Comparison of ENCODE assay signal across 8 cellular contexts in genomic region chr4:128810871-128811570, GRCh38. TPM values are rescaled to one million over a fixed set of nuclear protein-coding genes. Genes with fewer than 3 reads are reported as not detected.
DNase-seq lines count a peak whose midpoint lies in the region; ATAC-seq and TF ChIP-seq lines count a peak whose summit lies in the region.

No MANE protein-coding gene starts in this region.

- no peak for TF ChIP-seq CTCF in natural killer cell (IDR thresholded peaks at IDR 0.05)

- WGBS in GM23248 (ENCODE audit: low coverage in 1 of 2, low lambda C conversion rate in 2 of 2, missing lambda C conversion rate in 2 of 2), 2 experiments: 2% methylated on average over 35 to 38 of the region's 50 CpGs

- H3K4me2 ChIP-seq in GM23248 (ENCODE audit: unreplicated experiment) (peak overlapping the region; percentile 75), Karpas-422 (ENCODE audit: low read depth, low read length, poor library complexity, severe bottlenecking) (peak overlapping the region; percentile 90)

- H3K9me2 ChIP-seq in GM23248 (ENCODE audit: insufficient read depth) (no peaks in the 10 kb centered on the region), Karpas-422 (replicated peaks; ENCODE audit: insufficient read depth, low read length) (no peaks in the 10 kb centered on the region)

- H3K9me3 ChIP-seq in GM23248 (ENCODE audit: low read depth) (no peaks in the 10 kb centered on the region), Karpas-422 (ENCODE audit: low read length) (no peaks in the 10 kb centered on the region)

- peak overlapping the region; percentile 99 for H3K27ac Mint-ChIP-seq in activated T-helper 2 cell treated with anti-CD3 and anti-CD28 coated beads, Interferon-gamma antibody, Interleukin-2, Interleukin-4, amounts not matched to agents 10 μg/mL and 5 μg/mL and 100 μg/mL, durations not matched to agents 14 hours and 24 hours and 36 hours
- peak overlapping the region; percentile 90 to 95 for H3K27ac Mint-ChIP-seq in natural killer cell

- peaks cover 19% of the 10 kb centered on the region for H3F3A ChIP-seq in GM23248 (ENCODE audit: insufficient read depth)

- H3K4me1 Mint-ChIP-seq in activated T-helper 2 cell treated with anti-CD3 and anti-CD28 coated beads, Interferon-gamma antibody, Interleukin-2, Interleukin-4, amounts not matched to agents 10 μg/mL and 5 μg/mL and 100 μg/mL, durations not matched to agents 14 hours and 24 hours and 36 hours (ENCODE audit: low read depth): peaks cover 14% of the 10 kb centered on the region
- H3K4me1 Mint-ChIP-seq in natural killer cell: peaks cover 29 to 33% of the 10 kb centered on the region in 2 donors

- H3K4me1 ChIP-seq in GM23248 (ENCODE audit: insufficient read depth) (peaks cover 7% of the 10 kb centered on the region; the same call in 1 of the 2 replicates), Karpas-422 (ENCODE audit: low read length) (peaks cover 26% of the 10 kb centered on the region)

- H3K79me2 ChIP-seq in GM23248 (ENCODE audit: insufficient read depth): peaks cover 43% of the 10 kb centered on the region
- H3K79me2 ChIP-seq in Karpas-422 (ENCODE audit: low read length): peaks cover 45% of the 10 kb centered on the region

- H3K9ac ChIP-seq in GM23248 (peak overlapping the region; percentile 90), Karpas-422 (ENCODE audit: low read length) (peak overlapping the region; percentile 87)

- no peaks in the 10 kb centered on the region for H3K9me3 Mint-ChIP-seq in activated T-helper 2 cell treated with anti-CD3 and anti-CD28 coated beads, Interferon-gamma antibody, Interleukin-2, Interleukin-4, amounts not matched to agents 10 μg/mL and 5 μg/mL and 100 μg/mL, durations not matched to agents 14 hours and 24 hours and 36 hours
- no peaks in the 10 kb centered on the region for H3K9me3 Mint-ChIP-seq in natural killer cell

- H3K36me3 ChIP-seq in GM23248 (ENCODE audit: low read depth) (no peaks in the 10 kb centered on the region), Karpas-422 (ENCODE audit: insufficient read depth, low read length) (peaks cover 11% of the 10 kb centered on the region; the same call in 1 of the 2 replicates)

- peak; percentile 82 for DNase-seq in Daoy (ENCODE audit: low read depth)
- peak; percentile 84 for DNase-seq in GM23248
- DNase-seq in Karpas-422: peak; percentile 98
- peak; percentile 88 for DNase-seq in RPMI8226
- DNase-seq in activated T-helper 2 cell treated with anti-CD3 and anti-CD28 coated beads, Interferon-gamma antibody, Interleukin-2, Interleukin-4, amounts not matched to agents 10 μg/mL and 5 μg/mL and 100 μg/mL, durations not matched to agents 14 hours and 24 hours and 36 hours (ENCODE audit: low spot score): peak; percentile 81
- peak; percentile 84 for DNase-seq in fibroblast of peridontal ligament (ENCODE audit: extremely low read depth)
- peak; percentile 72 for DNase-seq in natural killer cell
- DNase-seq in stimulated activated naive CD4-positive, alpha-beta T cell (lab: John Stamatoyannopoulos, UW): peak; percentile 71 to 84 (median 76)

- no peaks in the 10 kb centered on the region for H3K36me3 Mint-ChIP-seq in activated T-helper 2 cell treated with anti-CD3 and anti-CD28 coated beads, Interferon-gamma antibody, Interleukin-2, Interleukin-4, amounts not matched to agents 10 μg/mL and 5 μg/mL and 100 μg/mL, durations not matched to agents 14 hours and 24 hours and 36 hours (ENCODE audit: low read depth)
- H3K36me3 Mint-ChIP-seq in natural killer cell: no peaks in the 10 kb centered on the region

- H3K27ac ChIP-seq in GM23248 (peak overlapping the region; percentile 89), Karpas-422 (ENCODE audit: low read length) (peak overlapping the region; percentile 100)

- H3K27me3 Mint-ChIP-seq in activated T-helper 2 cell treated with anti-CD3 and anti-CD28 coated beads, Interferon-gamma antibody, Interleukin-2, Interleukin-4, amounts not matched to agents 10 μg/mL and 5 μg/mL and 100 μg/mL, durations not matched to agents 14 hours and 24 hours and 36 hours (ENCODE audit: low read depth): no peaks in the 10 kb centered on the region
- H3K27me3 Mint-ChIP-seq in natural killer cell (ENCODE audit: low read depth in 2 of 2): no peaks in the 10 kb centered on the region

- peak overlapping the region; percentile 96 for H3K4me3 Mint-ChIP-seq in activated T-helper 2 cell treated with anti-CD3 and anti-CD28 coated beads, Interferon-gamma antibody, Interleukin-2, Interleukin-4, amounts not matched to agents 10 μg/mL and 5 μg/mL and 100 μg/mL, durations not matched to agents 14 hours and 24 hours and 36 hours (ENCODE audit: low read depth)
- H3K4me3 Mint-ChIP-seq in natural killer cell: peak overlapping the region; percentile 99

- H3K27me3 ChIP-seq in GM23248 (replicated peaks; ENCODE audit: insufficient read depth) (no peaks in the 10 kb centered on the region), Karpas-422 (ENCODE audit: low read length) (no peaks in the 10 kb centered on the region)

- peak; percentile 35 to 47 (median 41) for ATAC-seq in natural killer cell

- peak overlapping the region; percentile 84 for H3K4me3 ChIP-seq in GM23248
- H3K4me3 ChIP-seq in Karpas-422 (ENCODE audit: low read length): peak overlapping the region; percentile 96

- no peaks in the 10 kb centered on the region for H4K20me1 ChIP-seq in GM23248 (ENCODE audit: insufficient read depth)
- peaks cover 14% of the 10 kb centered on the region; the same call in 1 of the 2 replicates for H4K20me1 ChIP-seq in Karpas-422 (ENCODE audit: insufficient read depth, low read depth, low read length)

- in situ Hi-C loops in GM23248 (cut with MboI): no loop called here

- H2AFZ ChIP-seq in GM23248 (peak overlapping the region; percentile 72), Karpas-422 (ENCODE audit: low read length) (peak overlapping the region; percentile 19; the same call in 1 of the 2 replicates)

- intact Hi-C loops in activated T-helper 2 cell treated with anti-CD3 and anti-CD28 coated beads, Interferon-gamma antibody, Interleukin-2, Interleukin-4, amounts not matched to agents 10 μg/mL and 5 μg/mL and 100 μg/mL, durations not matched to agents 14 hours and 24 hours and 36 hours (cut with micrococcal nuclease): loop anchor here (1.0 to 2.0 kb wide), 3 partner anchors 52 to 930 kb away; partner anchors contain the start of gene PLK4
- intact Hi-C loops in natural killer cell (cut with micrococcal nuclease): no loop called here

RNA-seq across cellular contexts. Expression of gene JADE1, which starts 1.5 kb away (rescaled TPM):
- total RNA-seq in Daoy (2014; rRNA removed; shearing (Covaris generic)): 5.9 and 6.1 TPM in 2 replicates
- total RNA-seq in GM23248 (2014; rRNA removed; shearing (Covaris generic)): 35.9 and 37.6 TPM in 2 replicates
- 32.1 and 32.8 TPM in 2 replicates for polyA plus RNA-seq in GM23248 (2016; fragmentation: Nextera tagmentation; extraction: Ambion mirVana)
- total RNA-seq in Karpas-422 (2014; rRNA removed; shearing (Covaris generic); ENCODE audit: low replicate concordance): 31.5 and 43.0 TPM in 2 replicates
- total RNA-seq in activated T-helper 2 cell treated with anti-CD3 and anti-CD28 coated beads, Interferon-gamma antibody, Interleukin-2, Interleukin-4, amounts not matched to agents 10 μg/mL and 5 μg/mL and 100 μg/mL, durations not matched to agents 14 hours and 24 hours and 36 hours: 33.6 and 37.8 TPM in 2 replicates
- total RNA-seq in natural killer cell: 10 to 100 TPM; 48.9 to 55.8 (median 52.7) TPM

Comparison
In these comparisons a context has a peak if more than half of its experiments do, and no peak if none do; other contexts are left out.
1. Peak in every context shown above with its lines: DNase-seq, ATAC-seq, H3K4me3 ChIP-seq and H3K27ac ChIP-seq.